ENCODE assay signal across 37 cellular contexts in the genomic region with DNA sequence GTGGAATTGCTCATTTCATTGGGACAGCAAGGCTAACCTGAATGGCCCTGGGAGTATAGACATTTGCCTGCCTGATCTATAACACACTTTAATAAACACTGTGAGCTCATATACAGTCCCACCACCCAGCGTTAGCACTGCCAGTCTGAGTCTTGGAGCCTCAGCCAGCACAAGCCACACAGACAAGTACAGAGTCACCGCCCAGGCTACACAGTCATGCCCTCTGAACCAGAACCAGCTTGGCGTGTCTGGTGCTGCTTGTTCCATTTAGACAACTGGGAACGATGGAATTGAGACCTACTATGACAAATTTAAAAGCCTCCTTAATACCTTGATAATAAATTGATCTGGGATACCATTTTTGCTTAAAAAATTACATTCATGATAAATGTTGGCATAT.
"Had no signal": no experiment of that assay in that cellular context is flagged by ENCODE, and none has a peak within 500 bp of the region (broad histone marks: within the 10 kb centered on the region; RNA-seq: fewer than 3 reads in every experiment).

No MANE protein-coding gene starts in this region.

- H3K4me3 ChIP-seq: adrenal gland, ascending aorta, breast epithelium, cardiac muscle cell, coronary artery, dorsolateral prefrontal cortex, esophagus muscularis mucosa, gastrocnemius medialis had no signal

- H3K36me3 ChIP-seq: breast epithelium, cardiac muscle cell, WERI-Rb-1 had no signal

- H3K27me3 Mint-ChIP-seq: activated CD4-positive, alpha-beta memory T cell treated with anti-CD3 and anti-CD28 coated beads for 36 hours; activated naive CD8-positive, alpha-beta T cell treated with anti-CD3 and anti-CD28 coated beads for 36 hours; brain; central memory CD8-positive, alpha-beta T cell; dendritic cell treated with granulocyte-macrophage colony-stimulating factor and Interleukin-4, amounts not matched to agents 40 ng/mL and 50 ng/mL, for 4 days had no signal

- H3K36me3 Mint-ChIP-seq: activated CD4-positive, alpha-beta memory T cell treated with anti-CD3 and anti-CD28 coated beads for 36 hours; activated CD8-positive, alpha-beta memory T cell treated with anti-CD3 and anti-CD28 coated beads, Interleukin-2, amount 10 ng/mL, durations not matched to agents 7 days and 5 days; activated naive CD4-positive, alpha-beta T cell treated with anti-CD3 and anti-CD28 coated beads, Interleukin-2, amount 50 U/mL, for 24 hours; activated naive CD8-positive, alpha-beta T cell treated with anti-CD3 and anti-CD28 coated beads for 36 hours; T-cell had no signal

- ATAC-seq: activated CD4-positive, CD25-positive, alpha-beta regulatory T cell treated with anti-CD3 and anti-CD28 coated beads, Interleukin-2, amount 50 U/mL, for 24 hours; activated CD8-positive, alpha-beta memory T cell treated with anti-CD3 and anti-CD28 coated beads, Interleukin-2, amount 10 ng/mL, durations not matched to agents 7 days and 5 days; activated CD8-positive, alpha-beta T cell treated with anti-CD3 and anti-CD28 coated beads, Interleukin-2, amount 10 ng/mL, durations not matched to agents 7 days and 5 days; activated naive CD8-positive, alpha-beta T cell treated with anti-CD3 and anti-CD28 coated beads, Interleukin-2, amount 50 U/mL, for 24 hours; foreskin keratinocyte; gastrocnemius medialis; T-cell had no signal

- H3K27ac Mint-ChIP-seq: activated B cell treated with CpG ODN at 0.5 μM for 24 hours; activated CD4-positive, alpha-beta memory T cell treated with anti-CD3 and anti-CD28 coated beads for 36 hours; activated CD8-positive, alpha-beta memory T cell treated with anti-CD3 and anti-CD28 coated beads, Interleukin-2, amount 10 ng/mL, durations not matched to agents 7 days and 5 days; activated CD8-positive, alpha-beta T cell treated with anti-CD3 and anti-CD28 coated beads, Interleukin-2, amount 10 ng/mL, durations not matched to agents 7 days and 5 days; activated naive CD4-positive, alpha-beta T cell treated with anti-CD3 and anti-CD28 coated beads for 36 hours; activated naive CD4-positive, alpha-beta T cell treated with anti-CD3 and anti-CD28 coated beads, Interleukin-2, amount 50 U/mL, for 24 hours; activated naive CD8-positive, alpha-beta T cell treated with anti-CD3 and anti-CD28 coated beads for 36 hours; activated naive CD8-positive, alpha-beta T cell treated with anti-CD3 and anti-CD28 coated beads, Interleukin-2, amount 50 U/mL, for 24 hours; activated T-helper 1 cell treated with anti-CD3 and anti-CD28 coated beads, Interleukin-12 subunit alpha, Interleukin-12 subunit beta, Interleukin-2, Interleukin-4 antibody, amounts not matched to agents 30 ng/mL and 10 ng/mL and 1 ng/mL, durations not matched to agents 14 hours and 24 hours and 36 hours; activated T-helper 2 cell treated with anti-CD3 and anti-CD28 coated beads, Interferon-gamma antibody, Interleukin-2, Interleukin-4, amounts not matched to agents 10 μg/mL and 5 μg/mL and 100 μg/mL, durations not matched to agents 14 hours and 24 hours and 36 hours; brain; dendritic cell treated with granulocyte-macrophage colony-stimulating factor and Interleukin-4, amounts not matched to agents 40 ng/mL and 50 ng/mL, for 4 days; endodermal cell; T-cell; T-helper 1 cell treated with Interleukin-12 subunit alpha and Interleukin-12 subunit beta and Interleukin-4 antibody, amounts not matched to agents 30 μg/mL and 1 μg/mL, for 36 hours had no signal

- H3K9me3 Mint-ChIP-seq: activated B cell treated with CpG ODN at 0.5 μM for 24 hours; activated CD4-positive, alpha-beta memory T cell treated with anti-CD3 and anti-CD28 coated beads for 36 hours; activated naive CD4-positive, alpha-beta T cell treated with anti-CD3 and anti-CD28 coated beads for 36 hours; activated naive CD4-positive, alpha-beta T cell treated with anti-CD3 and anti-CD28 coated beads, Interleukin-2, amount 50 U/mL, for 24 hours; activated naive CD8-positive, alpha-beta T cell treated with anti-CD3 and anti-CD28 coated beads for 36 hours; activated T-helper 1 cell treated with anti-CD3 and anti-CD28 coated beads, Interleukin-12 subunit alpha, Interleukin-12 subunit beta, Interleukin-2, Interleukin-4 antibody, amounts not matched to agents 30 ng/mL and 10 ng/mL and 1 ng/mL, durations not matched to agents 14 hours and 24 hours and 36 hours; activated T-helper 2 cell treated with anti-CD3 and anti-CD28 coated beads, Interferon-gamma antibody, Interleukin-2, Interleukin-4, amounts not matched to agents 10 μg/mL and 5 μg/mL and 100 μg/mL, durations not matched to agents 14 hours and 24 hours and 36 hours; brain; central memory CD8-positive, alpha-beta T cell; dendritic cell treated with granulocyte-macrophage colony-stimulating factor and Interleukin-4, amounts not matched to agents 40 ng/mL and 50 ng/mL, for 4 days; endodermal cell; T-cell; T-helper 1 cell treated with Interleukin-12 subunit alpha and Interleukin-12 subunit beta and Interleukin-4 antibody, amounts not matched to agents 30 μg/mL and 1 μg/mL, for 36 hours had no signal

- DNase-seq: activated B cell treated with CpG ODN at 0.5 μM for 24 hours; activated CD4-positive, alpha-beta memory T cell treated with anti-CD3 and anti-CD28 coated beads for 36 hours; activated CD4-positive, alpha-beta T cell treated with anti-CD3 and anti-CD28 coated beads for 48 hours; activated CD4-positive, alpha-beta T cell treated with anti-CD3 and anti-CD28 coated beads, Interleukin-2, amount 50 U/mL, for 1 hour; activated CD8-positive, alpha-beta memory T cell treated with anti-CD3 and anti-CD28 coated beads, Interleukin-2, amount 10 ng/mL, durations not matched to agents 7 days and 5 days; activated CD8-positive, alpha-beta memory T cell treated with anti-CD3 and anti-CD28 coated beads, Interleukin-2, amount 50 U/mL, for 4 hours; activated CD8-positive, alpha-beta T cell treated with anti-CD3 and anti-CD28 coated beads, Interleukin-2, amount 10 ng/mL, durations not matched to agents 7 days and 5 days; activated effector memory CD4-positive, alpha-beta T cell treated with anti-CD3 and anti-CD28 coated beads, Interleukin-2, amount 50 U/mL, for 16 hours; activated naive CD4-positive, alpha-beta T cell treated with anti-CD3 and anti-CD28 coated beads for 36 hours; activated naive CD8-positive, alpha-beta T cell treated with anti-CD3 and anti-CD28 coated beads for 36 hours; activated naive CD8-positive, alpha-beta T cell treated with anti-CD3 and anti-CD28 coated beads, Interleukin-2, amount 50 U/mL, for 24 hours; activated T-cell treated with anti-CD3 and anti-CD28 coated beads, Interleukin-2, amount 50 U/mL, for 1 hour; activated T-cell treated with anti-CD3 and anti-CD28 coated beads, Interleukin-2, amount 50 U/mL, for 48 hours; dorsolateral prefrontal cortex; effector memory CD4-positive, alpha-beta T cell; endodermal cell; foreskin keratinocyte; gastrocnemius medialis; glutamatergic neuron; SW 1271; T-cell; T1000; WERI-Rb-1 had no signal

- H3K27me3 ChIP-seq: adrenal gland, ascending aorta, breast epithelium, cardiac muscle cell, dorsolateral prefrontal cortex, esophagus muscularis mucosa, foreskin keratinocyte, gastrocnemius medialis had no signal

- H3K4me1 Mint-ChIP-seq: activated B cell treated with CpG ODN at 0.5 μM for 24 hours; activated CD8-positive, alpha-beta memory T cell treated with anti-CD3 and anti-CD28 coated beads, Interleukin-2, amount 10 ng/mL, durations not matched to agents 7 days and 5 days; activated naive CD4-positive, alpha-beta T cell treated with anti-CD3 and anti-CD28 coated beads, Interleukin-2, amount 50 U/mL, for 24 hours; activated naive CD8-positive, alpha-beta T cell treated with anti-CD3 and anti-CD28 coated beads for 36 hours; activated naive CD8-positive, alpha-beta T cell treated with anti-CD3 and anti-CD28 coated beads, Interleukin-2, amount 50 U/mL, for 24 hours; brain; central memory CD8-positive, alpha-beta T cell; endodermal cell; T-cell had no signal

- H3K4me3 Mint-ChIP-seq: activated B cell treated with CpG ODN at 0.5 μM for 24 hours; activated CD4-positive, alpha-beta memory T cell treated with anti-CD3 and anti-CD28 coated beads for 36 hours; activated CD8-positive, alpha-beta memory T cell treated with anti-CD3 and anti-CD28 coated beads, Interleukin-2, amount 10 ng/mL, durations not matched to agents 7 days and 5 days; activated CD8-positive, alpha-beta T cell treated with anti-CD3 and anti-CD28 coated beads, Interleukin-2, amount 10 ng/mL, durations not matched to agents 7 days and 5 days; activated naive CD4-positive, alpha-beta T cell treated with anti-CD3 and anti-CD28 coated beads for 36 hours; activated naive CD4-positive, alpha-beta T cell treated with anti-CD3 and anti-CD28 coated beads, Interleukin-2, amount 50 U/mL, for 24 hours; activated naive CD8-positive, alpha-beta T cell treated with anti-CD3 and anti-CD28 coated beads for 36 hours; activated naive CD8-positive, alpha-beta T cell treated with anti-CD3 and anti-CD28 coated beads, Interleukin-2, amount 50 U/mL, for 24 hours; activated T-helper 1 cell treated with anti-CD3 and anti-CD28 coated beads, Interleukin-12 subunit alpha, Interleukin-12 subunit beta, Interleukin-2, Interleukin-4 antibody, amounts not matched to agents 30 ng/mL and 10 ng/mL and 1 ng/mL, durations not matched to agents 14 hours and 24 hours and 36 hours; brain; central memory CD8-positive, alpha-beta T cell; dendritic cell treated with granulocyte-macrophage colony-stimulating factor and Interleukin-4, amounts not matched to agents 40 ng/mL and 50 ng/mL, for 4 days; endodermal cell; T-cell; T-helper 1 cell treated with Interleukin-12 subunit alpha and Interleukin-12 subunit beta and Interleukin-4 antibody, amounts not matched to agents 30 μg/mL and 1 μg/mL, for 36 hours had no signal

- H3K27ac ChIP-seq: adrenal gland, ascending aorta, cardiac muscle cell, coronary artery, foreskin keratinocyte, gastrocnemius medialis, WERI-Rb-1 had no signal

- H3K4me1 ChIP-seq: adrenal gland, ascending aorta, breast epithelium, foreskin keratinocyte had no signal
